24 cellular contexts compared by ENCODE assay signal in the genomic region with DNA sequence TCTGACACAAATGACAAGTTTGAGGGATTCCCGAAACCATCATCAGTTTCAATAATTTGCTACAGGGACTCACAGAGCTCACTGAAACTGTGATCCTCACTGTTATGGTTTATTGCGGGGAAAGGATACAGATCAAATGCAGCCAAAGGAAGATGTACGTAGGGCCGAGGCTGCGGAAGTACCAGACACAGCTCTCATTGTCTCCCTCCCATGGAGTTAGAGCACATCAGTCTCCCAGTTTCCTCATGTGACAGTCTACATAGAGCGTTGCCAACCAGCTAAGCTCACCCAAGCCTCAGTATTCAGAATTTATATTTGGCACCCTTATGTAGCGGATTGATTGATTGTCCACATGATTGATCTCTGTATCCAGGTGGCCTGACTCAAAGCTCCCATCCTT.
"Had no signal": no experiment of that assay in that cellular context is flagged by ENCODE, and none has a peak within 500 bp of the region (broad histone marks: within the 10 kb centered on the region; RNA-seq: fewer than 3 reads in every experiment).

No MANE protein-coding gene starts in this region.

- H3K36me3 ChIP-seq: ascending aorta, breast epithelium, gastrocnemius medialis, heart right ventricle, WERI-Rb-1 had no signal

- H3K27ac ChIP-seq: ascending aorta, breast epithelium, gastrocnemius medialis, heart right ventricle, WERI-Rb-1 had no signal

- H3K9me3 ChIP-seq: ascending aorta, breast epithelium, gastrocnemius medialis, heart right ventricle had no signal

- H3K4me1 ChIP-seq: ascending aorta, breast epithelium, gastrocnemius medialis, heart right ventricle had no signal

- DNase-seq: activated B cell treated with CpG ODN at 0.5 μM for 24 hours; activated CD4-positive, alpha-beta memory T cell treated with anti-CD3 and anti-CD28 coated beads, Interleukin-2, amount 10 ng/mL, durations not matched to agents 7 days and 5 days; activated CD4-positive, alpha-beta T cell treated with anti-CD3 and anti-CD28 coated beads for 48 hours; activated CD8-positive, alpha-beta memory T cell treated with anti-CD3 and anti-CD28 coated beads, Interleukin-2, amount 50 U/mL, for 48 hours; activated gamma-delta T cell; activated naive CD4-positive, alpha-beta T cell; activated naive CD4-positive, alpha-beta T cell treated with anti-CD3 and anti-CD28 coated beads, Interleukin-2, amount 10 ng/mL, durations not matched to agents 7 days and 5 days; activated naive CD8-positive, alpha-beta T cell treated with anti-CD3 and anti-CD28 coated beads, Interleukin-2, amount 10 ng/mL, durations not matched to agents 7 days and 5 days; activated T-cell treated with anti-CD3 and anti-CD28 coated beads for 4 hours; activated T-cell treated with anti-CD3 and anti-CD28 coated beads, Interleukin-2, amount 50 U/mL, for 24 hours; activated T-cell treated with anti-CD3 and anti-CD28 coated beads, Interleukin-2, amount 50 U/mL, for 72 hours; cortex of kidney; dermis blood vessel endothelial cell; effector CD8-positive, alpha-beta T cell; foreskin fibroblast; gastrocnemius medialis; heart right ventricle; SW 1271; T-cell; T-helper 17 cell; T1000; WERI-Rb-1 had no signal

- H3K27me3 ChIP-seq: ascending aorta, breast epithelium, gastrocnemius medialis, heart right ventricle had no signal

- H3K4me3 ChIP-seq: ascending aorta, breast epithelium, gastrocnemius medialis, heart right ventricle had no signal
